ENCODE assay signal across 8 cellular contexts in genomic region chr19:49474545-49474930, GRCh38. TPM values are rescaled to one million over a fixed set of nuclear protein-coding genes. Genes with fewer than 3 reads are reported as not detected.
DNase-seq lines count a peak whose midpoint lies in the region; ATAC-seq and TF ChIP-seq lines count a peak whose summit lies in the region.

No MANE protein-coding gene starts in this region.

- no peaks in the 10 kb centered on the region for H3K9me3 Mint-ChIP-seq in natural killer cell

- DNase-seq in BE2C = no peak
- no peak for DNase-seq in Karpas-422
- DNase-seq in coronary artery (ENCODE audit: low spot score) = no peak
- no peak for DNase-seq in natural killer cell
- DNase-seq in epidermal melanocyte (ENCODE audit: insufficient read length, low spot score) = no peak
- no peak for DNase-seq in KG1 (lab: John Stamatoyannopoulos, UW)
- DNase-seq in OCI-M2 (lab: John Stamatoyannopoulos, UW; ENCODE audit: unreplicated experiment) = no peak

- H3K36me3 ChIP-seq in BE2C (no peaks in the 10 kb centered on the region), Karpas-422 (ENCODE audit: insufficient read depth, low read length) (no peaks in the 10 kb centered on the region)

- H3K4me2 ChIP-seq in Karpas-422 (ENCODE audit: low read depth, low read length, poor library complexity, severe bottlenecking) = peak overlapping the region; percentile 90

- no peaks in the 10 kb centered on the region for H3K27me3 Mint-ChIP-seq in natural killer cell (ENCODE audit: low read depth in 2 of 2)

- peak overlapping the region; percentile 69 for H3K4me3 ChIP-seq in BE2C (ENCODE audit: low read depth, low read length)
- H3K4me3 ChIP-seq in Karpas-422 (ENCODE audit: low read length) = peak overlapping the region; percentile 75
- H3K4me3 ChIP-seq in coronary artery = peak overlapping the region; percentile 85

- no peaks in the 10 kb centered on the region for H3K79me2 ChIP-seq in Karpas-422 (ENCODE audit: low read length)

- peak overlapping the region; percentile 82 for H3K9ac ChIP-seq in Karpas-422 (ENCODE audit: low read length)

- H3K27ac ChIP-seq in Karpas-422 (ENCODE audit: low read length) = no peak overlapping the region
- peak overlapping the region; percentile 54 to 88 for H3K27ac ChIP-seq in coronary artery

- intact Hi-C loops in natural killer cell (cut with micrococcal nuclease) = loop anchor here (1.0 kb wide), 2 partner anchors 73 to 96 kb away; no protein-coding TSS in a partner anchor

- ATAC-seq in natural killer cell (no peak), HG03196 (IDR thresholded peaks at IDR 0.05; ENCODE audit: unreplicated experiment) (no peak)

- no peaks in the 10 kb centered on the region for H3K36me3 Mint-ChIP-seq in natural killer cell

- H3K4me3 Mint-ChIP-seq in natural killer cell = peak overlapping the region; percentile 95

- H3K9me3 ChIP-seq in BE2C = no peaks in the 10 kb centered on the region
- H3K9me3 ChIP-seq in Karpas-422 (ENCODE audit: low read length) = no peaks in the 10 kb centered on the region

- TF ChIP-seq CTCF in BE2C (IDR thresholded peaks at IDR 0.05; ENCODE audit: low read depth, low read length) (no peak), coronary artery (IDR thresholded peaks at IDR 0.05) (no peak), natural killer cell (IDR thresholded peaks at IDR 0.05) (no peak)

- H3K4me1 ChIP-seq in BE2C (no peaks in the 10 kb centered on the region), Karpas-422 (ENCODE audit: low read length) (peaks cover 23% of the 10 kb centered on the region)

- H2AFZ ChIP-seq in Karpas-422 (ENCODE audit: low read length) = peak overlapping the region; percentile 78

- no peaks in the 10 kb centered on the region for H4K20me1 ChIP-seq in Karpas-422 (ENCODE audit: insufficient read depth, low read depth, low read length)

- peaks cover 29 to 50% of the 10 kb centered on the region in 2 donors for H3K4me1 Mint-ChIP-seq in natural killer cell

- H3K27me3 ChIP-seq in BE2C (no peaks in the 10 kb centered on the region), Karpas-422 (ENCODE audit: low read length) (no peaks in the 10 kb centered on the region)

- peak overlapping the region; percentile 88 to 94 for H3K27ac Mint-ChIP-seq in natural killer cell

- no peaks in the 10 kb centered on the region for H3K9me2 ChIP-seq in Karpas-422 (replicated peaks; ENCODE audit: insufficient read depth, low read length)

RNA-seq across cellular contexts. Expression of gene FLT3LG, which starts 0.5 kb away (rescaled TPM):
- polyA plus RNA-seq in BE2C (2012; ENCODE audit: insufficient read depth, insufficient read length, low read depth) = 1.7 TPM
- 18.8 and 19.3 TPM in 2 replicates for total RNA-seq in Karpas-422 (2014; rRNA removed; shearing (Covaris generic); ENCODE audit: low replicate concordance)
- 10 to 100 TPM; 44.7 to 65.7 (median 64.8) TPM for total RNA-seq in natural killer cell

RNA-seq across cellular contexts. Expression of gene RPL13A, which starts 12.9 kb away (rescaled TPM):
- 1,267 TPM for polyA plus RNA-seq in BE2C (2012; ENCODE audit: insufficient read depth, insufficient read length, low read depth)
- total RNA-seq in Karpas-422 (2014; rRNA removed; shearing (Covaris generic); ENCODE audit: low replicate concordance) = 6,359 and 8,659 TPM in 2 replicates
- 1,000 to 10,000 TPM; 1,881 to 2,284 (median 2,283) TPM for total RNA-seq in natural killer cell

RNA-seq across cellular contexts. Expression of gene ALDH16A1, which starts 21.5 kb away (rescaled TPM):
- 20.3 TPM for polyA plus RNA-seq in BE2C (2012; ENCODE audit: insufficient read depth, insufficient read length, low read depth)
- total RNA-seq in Karpas-422 (2014; rRNA removed; shearing (Covaris generic); ENCODE audit: low replicate concordance) = 15.9 and 83.3 TPM in 2 replicates
- 10 to 100 TPM; 39.9 to 43.2 (median 41.4) TPM for total RNA-seq in natural killer cell

RNA-seq across cellular contexts. Expression of gene RPS11, which starts 21.7 kb away (rescaled TPM):
- polyA plus RNA-seq in BE2C (2012; ENCODE audit: insufficient read depth, insufficient read length, low read depth) = 2,730 TPM
- 6,857 and 9,247 TPM in 2 replicates for total RNA-seq in Karpas-422 (2014; rRNA removed; shearing (Covaris generic); ENCODE audit: low replicate concordance)
- 1,000 to 10,000 TPM; 1,427 to 1,714 (median 1,549) TPM for total RNA-seq in natural killer cell

RNA-seq across cellular contexts. Expression of gene PIH1D1, which starts 22.9 kb away (rescaled TPM):
- polyA plus RNA-seq in BE2C (2012; ENCODE audit: insufficient read depth, insufficient read length, low read depth) = 99.9 TPM
- 163 and 223 TPM in 2 replicates for total RNA-seq in Karpas-422 (2014; rRNA removed; shearing (Covaris generic); ENCODE audit: low replicate concordance)
- total RNA-seq in natural killer cell = 100 to 1,000 TPM; 112 to 149 (median 138) TPM
